In the genomic region with DNA sequence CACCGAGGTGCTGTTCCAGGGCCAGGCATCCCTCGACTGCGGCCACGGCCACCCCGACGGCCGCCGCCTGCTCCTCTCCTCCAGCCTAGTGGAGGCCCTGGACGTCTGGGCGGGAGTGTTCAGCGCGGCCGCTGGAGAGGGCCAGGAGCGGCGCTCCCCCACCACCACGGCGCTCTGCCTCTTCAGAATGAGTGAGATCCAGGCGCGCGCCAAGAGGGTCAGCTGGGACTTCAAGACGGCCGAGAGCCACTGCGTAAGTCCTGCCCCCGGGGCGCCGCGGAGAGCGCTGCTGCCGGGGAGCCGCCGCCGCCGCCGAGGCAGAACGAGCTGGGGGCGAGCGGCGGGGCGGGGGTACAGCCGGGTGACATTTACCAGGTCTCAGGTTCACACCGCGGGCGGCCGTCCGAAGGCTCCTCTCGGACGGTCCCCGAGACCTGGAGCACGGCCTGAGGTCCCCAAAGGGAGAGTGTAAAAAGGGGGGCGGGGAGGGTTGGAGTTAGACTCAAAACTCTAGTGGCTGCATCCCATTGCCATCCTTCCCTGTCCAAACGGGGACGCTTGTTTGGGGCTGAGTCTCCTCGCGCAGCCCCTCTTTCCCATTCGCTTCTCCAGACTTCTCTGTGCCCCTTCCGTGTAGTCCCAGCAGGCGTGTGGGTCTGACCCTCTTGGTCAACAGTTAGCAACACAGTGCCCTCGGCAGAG, we compare ENCODE assay signal across 1 cellular context.
TF ChIP-seq lines count a peak whose summit lies in the region.

No MANE protein-coding gene starts in this region.

TF ChIP-seq in HepG2, 621 proteins besides CTCF, POLR2A, EP300 and RAD21 (continued from another document and continues in another):
- TF ChIP-seq, protein P1, sequence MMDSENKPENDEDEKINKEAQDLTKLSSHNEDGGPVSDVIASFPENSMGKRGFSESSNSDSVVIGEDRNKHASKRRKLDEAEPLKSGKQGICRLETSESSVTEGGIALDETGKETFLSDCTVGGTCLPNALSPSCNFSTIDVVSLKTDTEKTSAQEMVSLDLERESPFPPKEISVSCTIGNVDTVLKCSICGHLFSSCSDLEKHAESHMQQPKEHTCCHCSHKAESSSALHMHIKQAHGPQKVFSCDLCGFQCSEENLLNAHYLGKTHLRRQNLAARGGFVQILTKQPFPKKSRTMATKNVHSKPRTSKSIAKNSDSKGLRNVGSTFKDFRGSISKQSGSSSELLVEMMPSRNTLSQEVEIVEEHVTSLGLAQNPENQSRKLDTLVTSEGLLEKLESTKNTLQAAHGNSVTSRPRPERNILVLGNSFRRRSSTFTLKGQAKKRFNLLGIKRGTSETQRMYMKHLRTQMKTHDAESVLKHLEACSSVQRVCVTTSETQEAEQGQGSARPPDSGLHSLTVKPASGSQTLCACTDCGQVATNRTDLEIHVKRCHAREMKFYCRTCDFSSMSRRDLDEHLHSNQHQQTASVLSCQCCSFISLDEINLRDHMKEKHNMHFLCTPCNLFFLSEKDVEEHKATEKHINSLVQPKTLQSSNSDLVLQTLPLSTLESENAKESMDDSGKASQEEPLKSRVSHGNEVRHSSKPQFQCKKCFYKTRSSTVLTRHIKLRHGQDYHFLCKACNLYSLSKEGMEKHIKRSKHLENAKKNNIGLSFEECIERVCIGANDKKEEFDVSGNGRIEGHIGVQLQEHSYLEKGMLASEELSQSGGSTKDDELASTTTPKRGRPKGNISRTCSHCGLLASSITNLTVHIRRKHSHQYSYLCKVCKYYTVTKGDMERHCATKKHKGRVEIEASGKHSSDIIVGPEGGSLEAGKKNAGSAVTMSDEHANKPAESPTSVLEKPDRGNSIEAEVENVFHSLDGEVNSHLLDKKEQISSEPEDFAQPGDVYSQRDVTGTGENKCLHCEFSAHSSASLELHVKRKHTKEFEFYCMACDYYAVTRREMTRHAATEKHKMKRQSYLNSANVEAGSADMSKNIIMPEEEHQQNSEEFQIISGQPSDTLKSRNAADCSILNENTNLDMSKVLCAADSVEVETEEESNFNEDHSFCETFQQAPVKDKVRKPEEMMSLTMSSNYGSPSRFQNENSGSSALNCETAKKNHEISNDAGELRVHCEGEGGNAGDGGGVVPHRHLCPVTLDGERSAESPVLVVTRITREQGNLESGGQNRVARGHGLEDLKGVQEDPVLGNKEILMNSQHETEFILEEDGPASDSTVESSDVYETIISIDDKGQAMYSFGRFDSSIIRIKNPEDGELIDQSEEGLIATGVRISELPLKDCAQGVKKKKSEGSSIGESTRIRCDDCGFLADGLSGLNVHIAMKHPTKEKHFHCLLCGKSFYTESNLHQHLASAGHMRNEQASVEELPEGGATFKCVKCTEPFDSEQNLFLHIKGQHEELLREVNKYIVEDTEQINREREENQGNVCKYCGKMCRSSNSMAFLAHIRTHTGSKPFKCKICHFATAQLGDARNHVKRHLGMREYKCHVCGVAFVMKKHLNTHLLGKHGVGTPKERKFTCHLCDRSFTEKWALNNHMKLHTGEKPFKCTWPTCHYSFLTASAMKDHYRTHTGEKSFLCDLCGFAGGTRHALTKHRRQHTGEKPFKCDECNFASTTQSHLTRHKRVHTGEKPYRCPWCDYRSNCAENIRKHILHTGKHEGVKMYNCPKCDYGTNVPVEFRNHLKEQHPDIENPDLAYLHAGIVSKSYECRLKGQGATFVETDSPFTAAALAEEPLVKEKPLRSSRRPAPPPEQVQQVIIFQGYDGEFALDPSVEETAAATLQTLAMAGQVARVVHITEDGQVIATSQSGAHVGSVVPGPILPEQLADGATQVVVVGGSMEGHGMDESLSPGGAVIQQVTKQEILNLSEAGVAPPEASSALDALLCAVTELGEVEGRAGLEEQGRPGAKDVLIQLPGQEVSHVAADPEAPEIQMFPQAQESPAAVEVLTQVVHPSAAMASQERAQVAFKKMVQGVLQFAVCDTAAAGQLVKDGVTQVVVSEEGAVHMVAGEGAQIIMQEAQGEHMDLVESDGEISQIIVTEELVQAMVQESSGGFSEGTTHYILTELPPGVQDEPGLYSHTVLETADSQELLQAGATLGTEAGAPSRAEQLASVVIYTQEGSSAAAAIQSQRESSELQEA (CRISPR knock-in tag; IDR thresholded peaks at IDR 0.05; ENCODE audit: not compliant biosample characterization): no peak
- TF ChIP-seq RAD51 (IDR thresholded peaks at IDR 0.05; ENCODE audit: borderline replicate concordance) (no peak), ZKSCAN8 (CRISPR knock-in tag; IDR thresholded peaks at IDR 0.05; ENCODE audit: borderline replicate concordance) (no peak), HOXD1 (CRISPR knock-in tag; IDR thresholded peaks at IDR 0.05) (0 out of 2 replicates have a peak, but pooled peaks have one; percentile 18), ZFX (CRISPR knock-in tag; IDR thresholded peaks at IDR 0.05; ENCODE audit: low read depth) (peak; percentile 6), ZNF782 (CRISPR knock-in tag; IDR thresholded peaks at IDR 0.05; ENCODE audit: borderline replicate concordance) (no peak), ZNF672 (CRISPR knock-in tag; IDR thresholded peaks at IDR 0.05) (no peak), SKI (IDR thresholded peaks at IDR 0.05; ENCODE audit: partially characterized antibody) (no peak), RARA (CRISPR knock-in tag; IDR thresholded peaks at IDR 0.05) (no peak), PPARG (CRISPR knock-in tag; conservative IDR thresholded peaks at IDR 0.05) (no peak), ETV6 (CRISPR knock-in tag; conservative IDR thresholded peaks at IDR 0.05) (no peak), NBN (conservative IDR thresholded peaks at IDR 0.05) (no peak), HOXA9 (CRISPR knock-in tag; IDR thresholded peaks at IDR 0.05; ENCODE audit: borderline replicate concordance) (no peak), ZNF33A (CRISPR knock-in tag; IDR thresholded peaks at IDR 0.05; ENCODE audit: borderline replicate concordance) (no peak), CBX5 (CRISPR knock-in tag; IDR thresholded peaks at IDR 0.05; ENCODE audit: borderline replicate concordance) (no peak), KLF16 (CRISPR knock-in tag; IDR thresholded peaks at IDR 0.05) (peak in 1 of 2 experiments; percentile 5; a peak in 1 of 4 replicates), RARG (CRISPR knock-in tag; IDR thresholded peaks at IDR 0.05; ENCODE audit: low read depth) (no peak), SMAD3 (CRISPR knock-in tag; IDR thresholded peaks at IDR 0.05) (no peak), ZNF430 (CRISPR knock-in tag; IDR thresholded peaks at IDR 0.05) (no peak), KLF13 (CRISPR knock-in tag; IDR thresholded peaks at IDR 0.05) (no peak), SAFB2 (CRISPR knock-in tag; IDR thresholded peaks at IDR 0.05; ENCODE audit: borderline replicate concordance, low read depth) (no peak), ZNF354B (CRISPR knock-in tag; IDR thresholded peaks at IDR 0.05) (no peak), JUND (CRISPR knock-in tag; IDR thresholded peaks at IDR 0.05) (no peak), ERF (CRISPR knock-in tag; IDR thresholded peaks at IDR 0.05) (no peak), ZNF232 (CRISPR knock-in tag; IDR thresholded peaks at IDR 0.05; ENCODE audit: borderline replicate concordance) (0 out of 2 replicates have a peak, but pooled peaks have one; percentile 28), SNAI1 (CRISPR knock-in tag; IDR thresholded peaks at IDR 0.05; ENCODE audit: borderline replicate concordance) (0 out of 2 replicates have a peak, but pooled peaks have one; percentile 32), CENPX (CRISPR knock-in tag; IDR thresholded peaks at IDR 0.05) (no peak), NR1H2 (CRISPR knock-in tag; IDR thresholded peaks at IDR 0.05; ENCODE audit: borderline replicate concordance, low read depth) (no peak), ZNF670 (CRISPR knock-in tag; IDR thresholded peaks at IDR 0.05; ENCODE audit: borderline replicate concordance) (no peak), ELF3 (CRISPR knock-in tag; IDR thresholded peaks at IDR 0.05) (no peak), ADNP (CRISPR knock-in tag; IDR thresholded peaks at IDR 0.05) (no peak), FOXC1 (CRISPR knock-in tag; IDR thresholded peaks at IDR 0.05; ENCODE audit: borderline replicate concordance) (0 out of 2 replicates have a peak, but pooled peaks have one; percentile 5), SPEN (CRISPR knock-in tag; IDR thresholded peaks at IDR 0.05; ENCODE audit: low read depth) (no peak), ZNF484 (CRISPR knock-in tag; IDR thresholded peaks at IDR 0.05; ENCODE audit: borderline replicate concordance, low read depth) (0 out of 2 replicates have a peak, but pooled peaks have one; percentile 32)
- TF ChIP-seq, protein P2, sequence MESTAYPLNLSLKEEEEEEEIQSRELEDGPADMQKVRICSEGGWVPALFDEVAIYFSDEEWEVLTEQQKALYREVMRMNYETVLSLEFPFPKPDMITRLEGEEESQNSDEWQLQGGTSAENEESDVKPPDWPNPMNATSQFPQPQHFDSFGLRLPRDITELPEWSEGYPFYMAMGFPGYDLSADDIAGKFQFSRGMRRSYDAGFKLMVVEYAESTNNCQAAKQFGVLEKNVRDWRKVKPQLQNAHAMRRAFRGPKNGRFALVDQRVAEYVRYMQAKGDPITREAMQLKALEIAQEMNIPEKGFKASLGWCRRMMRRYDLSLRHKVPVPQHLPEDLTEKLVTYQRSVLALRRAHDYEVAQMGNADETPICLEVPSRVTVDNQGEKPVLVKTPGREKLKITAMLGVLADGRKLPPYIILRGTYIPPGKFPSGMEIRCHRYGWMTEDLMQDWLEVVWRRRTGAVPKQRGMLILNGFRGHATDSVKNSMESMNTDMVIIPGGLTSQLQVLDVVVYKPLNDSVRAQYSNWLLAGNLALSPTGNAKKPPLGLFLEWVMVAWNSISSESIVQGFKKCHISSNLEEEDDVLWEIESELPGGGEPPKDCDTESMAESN (CRISPR knock-in tag; conservative IDR thresholded peaks at IDR 0.05): no peak; the same call in 1 of the 2 replicates
- TF ChIP-seq, protein P3, sequence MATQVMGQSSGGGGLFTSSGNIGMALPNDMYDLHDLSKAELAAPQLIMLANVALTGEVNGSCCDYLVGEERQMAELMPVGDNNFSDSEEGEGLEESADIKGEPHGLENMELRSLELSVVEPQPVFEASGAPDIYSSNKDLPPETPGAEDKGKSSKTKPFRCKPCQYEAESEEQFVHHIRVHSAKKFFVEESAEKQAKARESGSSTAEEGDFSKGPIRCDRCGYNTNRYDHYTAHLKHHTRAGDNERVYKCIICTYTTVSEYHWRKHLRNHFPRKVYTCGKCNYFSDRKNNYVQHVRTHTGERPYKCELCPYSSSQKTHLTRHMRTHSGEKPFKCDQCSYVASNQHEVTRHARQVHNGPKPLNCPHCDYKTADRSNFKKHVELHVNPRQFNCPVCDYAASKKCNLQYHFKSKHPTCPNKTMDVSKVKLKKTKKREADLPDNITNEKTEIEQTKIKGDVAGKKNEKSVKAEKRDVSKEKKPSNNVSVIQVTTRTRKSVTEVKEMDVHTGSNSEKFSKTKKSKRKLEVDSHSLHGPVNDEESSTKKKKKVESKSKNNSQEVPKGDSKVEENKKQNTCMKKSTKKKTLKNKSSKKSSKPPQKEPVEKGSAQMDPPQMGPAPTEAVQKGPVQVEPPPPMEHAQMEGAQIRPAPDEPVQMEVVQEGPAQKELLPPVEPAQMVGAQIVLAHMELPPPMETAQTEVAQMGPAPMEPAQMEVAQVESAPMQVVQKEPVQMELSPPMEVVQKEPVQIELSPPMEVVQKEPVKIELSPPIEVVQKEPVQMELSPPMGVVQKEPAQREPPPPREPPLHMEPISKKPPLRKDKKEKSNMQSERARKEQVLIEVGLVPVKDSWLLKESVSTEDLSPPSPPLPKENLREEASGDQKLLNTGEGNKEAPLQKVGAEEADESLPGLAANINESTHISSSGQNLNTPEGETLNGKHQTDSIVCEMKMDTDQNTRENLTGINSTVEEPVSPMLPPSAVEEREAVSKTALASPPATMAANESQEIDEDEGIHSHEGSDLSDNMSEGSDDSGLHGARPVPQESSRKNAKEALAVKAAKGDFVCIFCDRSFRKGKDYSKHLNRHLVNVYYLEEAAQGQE (IDR thresholded peaks at IDR 0.05; ENCODE audit: borderline replicate concordance in 1 of 2, low read depth in 1 of 2, low read length in 2 of 2): no peak
- TF ChIP-seq, protein P4, sequence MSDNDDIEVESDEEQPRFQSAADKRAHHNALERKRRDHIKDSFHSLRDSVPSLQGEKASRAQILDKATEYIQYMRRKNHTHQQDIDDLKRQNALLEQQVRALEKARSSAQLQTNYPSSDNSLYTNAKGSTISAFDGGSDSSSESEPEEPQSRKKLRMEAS (IDR thresholded peaks at IDR 0.05): peak; percentile 10; the same call in 1 of the 2 replicates
- TF ChIP-seq, protein P5, sequence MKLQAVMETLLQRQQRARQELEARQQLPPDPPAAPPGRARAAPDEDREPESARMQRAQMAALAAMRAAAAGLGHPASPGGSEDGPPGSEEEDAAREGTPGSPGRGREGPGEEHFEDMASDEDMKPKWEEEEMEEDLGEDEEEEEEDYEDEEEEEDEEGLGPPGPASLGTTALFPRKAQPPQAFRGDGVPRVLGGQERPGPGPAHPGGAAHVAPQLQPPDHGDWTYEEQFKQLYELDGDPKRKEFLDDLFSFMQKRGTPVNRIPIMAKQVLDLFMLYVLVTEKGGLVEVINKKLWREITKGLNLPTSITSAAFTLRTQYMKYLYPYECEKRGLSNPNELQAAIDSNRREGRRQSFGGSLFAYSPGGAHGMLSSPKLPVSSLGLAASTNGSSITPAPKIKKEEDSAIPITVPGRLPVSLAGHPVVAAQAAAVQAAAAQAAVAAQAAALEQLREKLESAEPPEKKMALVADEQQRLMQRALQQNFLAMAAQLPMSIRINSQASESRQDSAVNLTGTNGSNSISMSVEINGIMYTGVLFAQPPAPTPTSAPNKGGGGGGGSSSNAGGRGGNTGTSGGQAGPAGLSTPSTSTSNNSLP (IDR thresholded peaks at IDR 0.05; ENCODE audit: low read depth, low read length): no peak
- TF ChIP-seq, protein P6, sequence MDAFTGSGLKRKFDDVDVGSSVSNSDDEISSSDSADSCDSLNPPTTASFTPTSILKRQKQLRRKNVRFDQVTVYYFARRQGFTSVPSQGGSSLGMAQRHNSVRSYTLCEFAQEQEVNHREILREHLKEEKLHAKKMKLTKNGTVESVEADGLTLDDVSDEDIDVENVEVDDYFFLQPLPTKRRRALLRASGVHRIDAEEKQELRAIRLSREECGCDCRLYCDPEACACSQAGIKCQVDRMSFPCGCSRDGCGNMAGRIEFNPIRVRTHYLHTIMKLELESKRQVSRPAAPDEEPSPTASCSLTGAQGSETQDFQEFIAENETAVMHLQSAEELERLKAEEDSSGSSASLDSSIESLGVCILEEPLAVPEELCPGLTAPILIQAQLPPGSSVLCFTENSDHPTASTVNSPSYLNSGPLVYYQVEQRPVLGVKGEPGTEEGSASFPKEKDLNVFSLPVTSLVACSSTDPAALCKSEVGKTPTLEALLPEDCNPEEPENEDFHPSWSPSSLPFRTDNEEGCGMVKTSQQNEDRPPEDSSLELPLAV (CRISPR knock-in tag; conservative IDR thresholded peaks at IDR 0.05; ENCODE audit: low read depth): no peak
- TF ChIP-seq, protein P7, sequence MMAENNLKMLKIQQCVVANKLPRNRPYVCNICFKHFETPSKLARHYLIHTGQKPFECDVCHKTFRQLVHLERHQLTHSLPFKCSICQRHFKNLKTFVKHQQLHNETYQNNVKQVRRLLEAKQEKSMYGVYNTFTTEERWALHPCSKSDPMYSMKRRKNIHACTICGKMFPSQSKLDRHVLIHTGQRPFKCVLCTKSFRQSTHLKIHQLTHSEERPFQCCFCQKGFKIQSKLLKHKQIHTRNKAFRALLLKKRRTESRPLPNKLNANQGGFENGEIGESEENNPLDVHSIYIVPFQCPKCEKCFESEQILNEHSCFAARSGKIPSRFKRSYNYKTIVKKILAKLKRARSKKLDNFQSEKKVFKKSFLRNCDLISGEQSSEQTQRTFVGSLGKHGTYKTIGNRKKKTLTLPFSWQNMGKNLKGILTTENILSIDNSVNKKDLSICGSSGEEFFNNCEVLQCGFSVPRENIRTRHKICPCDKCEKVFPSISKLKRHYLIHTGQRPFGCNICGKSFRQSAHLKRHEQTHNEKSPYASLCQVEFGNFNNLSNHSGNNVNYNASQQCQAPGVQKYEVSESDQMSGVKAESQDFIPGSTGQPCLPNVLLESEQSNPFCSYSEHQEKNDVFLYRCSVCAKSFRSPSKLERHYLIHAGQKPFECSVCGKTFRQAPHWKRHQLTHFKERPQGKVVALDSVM (CRISPR knock-in tag; IDR thresholded peaks at IDR 0.05): no peak
